Comparison of ENCODE assay signal across 22 cellular contexts in genomic region chr1:6450943-6451373, GRCh38. TPM values are rescaled to one million over a fixed set of nuclear protein-coding genes. Genes with fewer than 3 reads are reported as not detected.
DNase-seq lines count a peak whose midpoint lies in the region; ATAC-seq, FAIRE-seq and TF ChIP-seq lines count a peak whose summit lies in the region.
"Had no signal": no experiment of that assay in that cellular context is flagged by ENCODE, and none has a peak within 500 bp of the region (broad histone marks: within the 10 kb centered on the region; RNA-seq: fewer than 3 reads in every experiment).

No MANE protein-coding gene starts in this region.

- no peaks in the 10 kb centered on the region for H3K79me1 ChIP-seq in H1 (ENCODE audit: low read depth, low read length)

- no peak overlapping the region for H2BK20ac ChIP-seq in H1 (ENCODE audit: low read length)

- no peak overlapping the region for H2AFZ ChIP-seq in H1 (ENCODE audit: low read length)

- 88% methylated on average over 3 of the region's 6 CpGs; no CpG with 5 or more reads in 1 of the 2 experiments for WGBS in H1 (ENCODE audit: extremely low coverage in 1 of 2, insufficient coverage in 1 of 2, insufficient read length in 1 of 2, insufficient replicate concordance in 2 of 2, low coverage in 1 of 2, low lambda C conversion rate in 2 of 2, missing lambda C conversion rate in 1 of 2), 2 experiments
- 37 to 55% (median 41%) methylated on average over 4 to 6 of the region's 6 CpGs for WGBS in stomach, 5 donors

- POLR2A ChIA-PET in H1 (lab: Charles Lee; ENCODE audit: partially characterized antibody): interaction anchor here (3.3 to 12.2 kb wide), 2 partner anchors 12 to 20 kb away, joined by 13 to 123 read pairs; partner anchors contain the start of gene TNFRSF25

- intact Hi-C loops in stomach (cut with DNase I; ENCODE audit: low total_unique reads): no loop called here

- no peak overlapping the region for H3K56ac ChIP-seq in H1 (replicated peaks; ENCODE audit: insufficient read length, low read depth, low read length)

- no peak overlapping the region for H3K14ac ChIP-seq in H1 (ENCODE audit: insufficient read length)

- H2BK5ac ChIP-seq in H1 (ENCODE audit: low read depth, low read length): no peak overlapping the region

- H4K20me1 ChIP-seq in H1 (replicated peaks in 1 of 2; ENCODE audit: control insufficient read depth in 1 of 2, insufficient read depth in 2 of 2, low read length in 2 of 2): no peaks in the 10 kb centered on the region

- H3K9me3 Mint-ChIP-seq in activated naive CD8-positive, alpha-beta T cell treated with anti-CD3 and anti-CD28 coated beads, Interleukin-2, amount 50 U/mL, for 24 hours: no peaks in the 10 kb centered on the region
- H3K9me3 Mint-ChIP-seq: CD8-positive, alpha-beta memory T cell had no signal

- CTCF ChIA-PET in H1 (lab: Charles Lee; ENCODE audit: partially characterized antibody): interaction anchor here (1.5 to 16.7 kb wide), 9 partner anchors 12 to 212 kb away, joined by 3 to 168 read pairs (median 13); partner anchors contain the start of genes PLEKHG5 and TNFRSF25

- TF ChIP-seq EP300 in H1 (IDR thresholded peaks at IDR 0.05; ENCODE audit: borderline replicate concordance in 1 of 2, low read depth in 2 of 2, low read length in 2 of 2) (no peak), stomach (IDR thresholded peaks at IDR 0.05) (no peak)

- H2BK15ac ChIP-seq in H1 (ENCODE audit: low read length): 0 out of 2 replicates have a peak overlapping the region, but pooled peaks have one; percentile 8

- no peaks in the 10 kb centered on the region for H3K36me3 Mint-ChIP-seq in activated naive CD8-positive, alpha-beta T cell treated with anti-CD3 and anti-CD28 coated beads, Interleukin-2, amount 50 U/mL, for 24 hours (ENCODE audit: low read depth)
- H3K36me3 Mint-ChIP-seq: CD8-positive, alpha-beta memory T cell had no signal

- peaks cover 5 to 35% (median 22%) of the 10 kb centered on the region in 4 experiments; a peak in 6 of 7 replicates for H3K27me3 ChIP-seq in H1 (replicated peaks in 1 of 4; ENCODE audit: control insufficient read depth in 3 of 4, extremely low read depth in 1 of 4, insufficient read depth in 3 of 4, low read length in 3 of 4)
- peaks cover 67% of the 10 kb centered on the region for H3K27me3 ChIP-seq in mucosa of stomach (ENCODE audit: control insufficient read depth, insufficient read depth, low read length)
- peaks cover 30 to 100% (median 82%) of the 10 kb centered on the region in 3 donors for H3K27me3 ChIP-seq in stomach

- H3K4me2 ChIP-seq in H1 (ENCODE audit: insufficient read depth in 1 of 2, low read depth in 2 of 2, low read length in 2 of 2): no peak overlapping the region

- no peak for TF ChIP-seq RAD21 in H1 (IDR thresholded peaks at IDR 0.05 in 1 of 2, conservative IDR thresholded peaks at IDR 0.05 in 1 of 2; ENCODE audit: low read depth in 2 of 2, low read length in 2 of 2)

- no peak overlapping the region for H2AK5ac ChIP-seq in H1 (ENCODE audit: low read depth, low read length)

- no peak overlapping the region for H3K4me3 ChIP-seq in H1 (ENCODE audit: extremely low read depth in 1 of 4, insufficient read depth in 2 of 4, low read depth in 3 of 4, low read length in 4 of 4)
- no peak overlapping the region for H3K4me3 ChIP-seq in mucosa of stomach (ENCODE audit: low read length)
- H3K4me3 ChIP-seq in stomach: no peak overlapping the region

- H2BK120ac ChIP-seq in H1 (replicated peaks; ENCODE audit: low read depth, low read length): no peak overlapping the region

- H3K9ac ChIP-seq in H1 (replicated peaks in 1 of 4; ENCODE audit: extremely low read depth in 1 of 4, low read depth in 3 of 4, low read length in 3 of 4) (no peak overlapping the region), mucosa of stomach (ENCODE audit: low read length) (peak overlapping the region; percentile 8)

- ATAC-seq in activated naive CD8-positive, alpha-beta T cell treated with anti-CD3 and anti-CD28 coated beads, Interleukin-2, amount 50 U/mL, for 24 hours: no peak

- no peak for FAIRE-seq in H1 (lab: Jason Lieb, UNC)
- FAIRE-seq: GM12892, H54 had no signal

- TF ChIP-seq CTCF in H1 (IDR thresholded peaks at IDR 0.05; ENCODE audit: control extremely low read depth in 1 of 3, insufficient read depth in 1 of 3, low read depth in 1 of 3, low read length in 3 of 3) (no peak), stomach (IDR thresholded peaks at IDR 0.05) (no peak)

- DNase-seq in DMS53 (lab: John Stamatoyannopoulos, UW) (peak; percentile 33), DMS53 treated with DMSO at 0.1 percent for 48 hours (lab: John Stamatoyannopoulos, UW; ENCODE audit: unreplicated experiment) (no peak), H1 (ENCODE audit: low read depth in 1 of 2, low spot score in 2 of 2) (no peak), stomach (peak; percentile 57), HCEC 1CT (no peak), RPMI8226 (no peak)
- DNase-seq in activated naive CD8-positive, alpha-beta T cell treated with anti-CD3 and anti-CD28 coated beads, Interleukin-2, amount 50 U/mL, for 24 hours: no peak
- DNase-seq: CD8-positive, alpha-beta memory T cell; NCI-H1105 treated with DMSO at 0.1 percent for 48 hours; NCI-H187; NCI-H226; NK-92 treated with Interleukin-12 subunit alpha and Interleukin-12 subunit beta, amount 100 ng/mL, for 24 hours; OCI-M1 had no signal

- no peak overlapping the region for H3K18ac ChIP-seq in H1 (ENCODE audit: extremely low read depth, low read length)

- no peak overlapping the region for H3K4ac ChIP-seq in H1 (replicated peaks; ENCODE audit: insufficient read length, low read depth, low read length)

- no peak for TF ChIP-seq POLR2A in H1 (IDR thresholded peaks at IDR 0.05; ENCODE audit: control extremely low read depth in 1 of 2, low read depth in 2 of 2, low read length in 2 of 2)
- no peak for TF ChIP-seq POLR2A in stomach (IDR thresholded peaks at IDR 0.05)

- H3K9me3 ChIP-seq in H1 (ENCODE audit: insufficient read depth in 2 of 2, low read depth in 1 of 2, low read length in 1 of 2): no peaks in the 10 kb centered on the region; a peak in 1 of 4 replicates
- H3K9me3 ChIP-seq in mucosa of stomach (ENCODE audit: control insufficient read depth, low read length): no peaks in the 10 kb centered on the region
- H3K9me3 ChIP-seq in stomach: no peaks in the 10 kb centered on the region

- H3K27me3 Mint-ChIP-seq in activated naive CD8-positive, alpha-beta T cell treated with anti-CD3 and anti-CD28 coated beads, Interleukin-2, amount 50 U/mL, for 24 hours: peaks cover 53% of the 10 kb centered on the region

- H2BK12ac ChIP-seq in H1 (ENCODE audit: low read depth, low read length): 0 out of 2 replicates have a peak overlapping the region, but pooled peaks have one; percentile 17

- H3K4me1 Mint-ChIP-seq in activated naive CD8-positive, alpha-beta T cell treated with anti-CD3 and anti-CD28 coated beads, Interleukin-2, amount 50 U/mL, for 24 hours: peaks cover 19% of the 10 kb centered on the region

- no peak overlapping the region for H3K4me3 Mint-ChIP-seq in activated naive CD8-positive, alpha-beta T cell treated with anti-CD3 and anti-CD28 coated beads, Interleukin-2, amount 50 U/mL, for 24 hours

- H3K23me2 ChIP-seq in H1 (ENCODE audit: low read depth, low read length): peaks cover 13% of the 10 kb centered on the region; the same call in 1 of the 2 replicates

- H4K91ac ChIP-seq in H1 (replicated peaks; ENCODE audit: insufficient read length, low read length): no peak overlapping the region

- H3K4me1 ChIP-seq in H1 (replicated peaks in 1 of 4; ENCODE audit: control insufficient read depth in 3 of 4, insufficient read depth in 4 of 4, low read length in 3 of 4) (peaks cover 0 to 26% (median 18%) of the 10 kb centered on the region in 4 experiments; a peak in 6 of 7 replicates), mucosa of stomach (ENCODE audit: control insufficient read depth, insufficient read depth, low read length) (peaks cover 36% of the 10 kb centered on the region), stomach (peaks cover 32 to 65% (median 48%) of the 10 kb centered on the region in 4 donors)

- H3K36me3 ChIP-seq in H1 (ENCODE audit: control insufficient read depth in 2 of 4, insufficient read depth in 4 of 4, low read length in 3 of 4): no peaks in the 10 kb centered on the region; a peak in 1 of 8 replicates
- no peaks in the 10 kb centered on the region for H3K36me3 ChIP-seq in mucosa of stomach (ENCODE audit: control insufficient read depth, insufficient read depth, low read length)
- H3K36me3 ChIP-seq in stomach: no peaks in the 10 kb centered on the region

- H3K27ac ChIP-seq in H1 (ENCODE audit: low read depth, low read length) (no peak overlapping the region), stomach (no peak overlapping the region)
- H3K27ac ChIP-seq: 22Rv1, RWPE1 had no signal

- peak overlapping the region; percentile 3; the same call in 1 of the 2 replicates for H4K8ac ChIP-seq in H1 (ENCODE audit: extremely low read depth, insufficient read depth, low read length)

- no peak overlapping the region for H3K27ac Mint-ChIP-seq in activated naive CD8-positive, alpha-beta T cell treated with anti-CD3 and anti-CD28 coated beads, Interleukin-2, amount 50 U/mL, for 24 hours

- no peak overlapping the region for H4K5ac ChIP-seq in H1 (ENCODE audit: insufficient read length, low read depth, low read length)

- no peak overlapping the region for H3K23ac ChIP-seq in H1 (ENCODE audit: insufficient read length)

- no peaks in the 10 kb centered on the region for H3K79me2 ChIP-seq in H1 (ENCODE audit: control insufficient read depth in 1 of 2, insufficient read depth in 2 of 2, low read length in 2 of 2)

RNA-seq across cellular contexts. Expression of gene TNFRSF25, which starts 15.0 kb away (rescaled TPM):
- total RNA-seq in H1 (2021; fragmentation: NEBNext Ultra II Directional; extraction: Animal tissue kit (Norgen Biotek cat#: 25700)): 9.3 and 10.7 TPM in 2 replicates
- 19.5 and 26.1 TPM in 2 replicates for polyA plus RNA-seq in H1 (2011; rRNA removed)
- 20.6 TPM for polyA plus RNA-seq in H1 (2011; cell fraction: cytosol; rRNA removed)
- polyA plus RNA-seq in H1 (2011; cell fraction: nucleus; rRNA removed): 116 TPM
- polyA plus RNA-seq in H1 (2012, experiment 1 of 2): 7.8 to 20.0 TPM (median 18.8 TPM) in 4 replicates
- 8.1 TPM for polyA plus RNA-seq in H1 (2012, experiment 2 of 2)
- polyA plus RNA-seq in H1 (2013, experiment 1 of 2): 11.1 TPM
- 9.8 TPM for polyA plus RNA-seq in H1 (2013, experiment 2 of 2)
- polyA minus RNA-seq in H1 (2011; rRNA and poly(A)+ RNA removed): 3.1 and 3.9 TPM in 2 replicates
- 4.1 TPM for polyA minus RNA-seq in H1 (2011; cell fraction: cytosol; rRNA and poly(A)+ RNA removed)
- polyA minus RNA-seq in H1 (2011; cell fraction: nucleus; rRNA and poly(A)+ RNA removed): 9.6 TPM
- 100 to 1,000 TPM in 1 of 5 donors, 10 to 100 TPM in 2, 1 to 10 TPM in 2; 6.1 to 215 (median 21.4) TPM for total RNA-seq in stomach
- polyA plus RNA-seq in stomach: 10 to 100 TPM in 1 of 3 donors, 1 to 10 TPM in 2; 2.7 to 41.6 (median 2.9) TPM

RNA-seq across cellular contexts. Expression of gene ESPN, which starts 26.4 kb away (rescaled TPM):
- 14.8 and 16.3 TPM in 2 replicates for total RNA-seq in H1 (2021; fragmentation: NEBNext Ultra II Directional; extraction: Animal tissue kit (Norgen Biotek cat#: 25700))
- polyA plus RNA-seq in H1 (2011; rRNA removed): 5.2 and 13.4 TPM in 2 replicates
- polyA plus RNA-seq in H1 (2011; cell fraction: cytosol; rRNA removed): 9.6 TPM
- polyA plus RNA-seq in H1 (2011; cell fraction: nucleus; rRNA removed): 22.5 TPM
- polyA plus RNA-seq in H1 (2012, experiment 1 of 2): 6.8 to 15.9 TPM (median 13.7 TPM) in 4 replicates
- polyA plus RNA-seq in H1 (2012, experiment 2 of 2): 10.4 TPM
- 14.0 TPM for polyA plus RNA-seq in H1 (2013, experiment 1 of 2)
- polyA plus RNA-seq in H1 (2013, experiment 2 of 2): 14.1 TPM
- 2.7 and 2.8 TPM in 2 replicates for polyA minus RNA-seq in H1 (2011; rRNA and poly(A)+ RNA removed)
- polyA minus RNA-seq in H1 (2011; cell fraction: cytosol; rRNA and poly(A)+ RNA removed): 11.9 TPM
- 8.3 TPM for polyA minus RNA-seq in H1 (2011; cell fraction: nucleus; rRNA and poly(A)+ RNA removed)
- 10 to 100 TPM in 1 of 5 donors, 1 to 10 TPM in 2, not detected in 2; 1.8 to 68.4 (median 4.9) TPM for total RNA-seq in stomach
- polyA plus RNA-seq in stomach: 10 to 100 TPM in 1 of 3 donors, 1 to 10 TPM in 2; 1.5 to 18.0 (median 4.7) TPM
- total RNA-seq: Daoy, HT1080 had no signal
- polyA plus RNA-seq: AG04450, BJ had no signal

RNA-seq across cellular contexts. Expression of gene HES2, which starts 31.2 kb away (rescaled TPM):
- 0.15 and 0.36 TPM in 2 replicates for total RNA-seq in H1 (2021; fragmentation: NEBNext Ultra II Directional; extraction: Animal tissue kit (Norgen Biotek cat#: 25700))
- polyA plus RNA-seq in H1 (2011; rRNA removed): 0.53 and 0.86 TPM in 2 replicates
- polyA plus RNA-seq in H1 (2011; cell fraction: cytosol; rRNA removed): 0.78 TPM
- 1.2 TPM for polyA plus RNA-seq in H1 (2011; cell fraction: nucleus; rRNA removed)
- polyA plus RNA-seq in H1 (2012, experiment 1 of 2): 0.29 to 0.70 TPM (median 0.55 TPM) in 4 replicates
- 0.18 TPM for polyA plus RNA-seq in H1 (2012, experiment 2 of 2)
- polyA plus RNA-seq in H1 (2013, experiment 1 of 2): 0.93 TPM
- polyA plus RNA-seq in H1 (2013, experiment 2 of 2): 1.2 TPM
- 0.41 and 1.3 TPM in 2 replicates for polyA minus RNA-seq in H1 (2011; rRNA and poly(A)+ RNA removed)
- not detected for polyA minus RNA-seq in H1 (2011; cell fraction: cytosol; rRNA and poly(A)+ RNA removed)
- 0.70 TPM for polyA minus RNA-seq in H1 (2011; cell fraction: nucleus; rRNA and poly(A)+ RNA removed)
- 100 to 1,000 TPM in 1 of 5 donors, not detected in 4; 231 TPM for total RNA-seq in stomach
- 10 to 100 TPM in 1 of 3 donors, not detected in 2; 18.4 TPM for polyA plus RNA-seq in stomach
- total RNA-seq: Daoy had no signal
- polyA plus RNA-seq: AG04450; BJ; CD8-positive, alpha-beta memory T cell had no signal

RNA-seq across cellular contexts. Expression of gene PLEKHG5, which starts 40.5 kb away (rescaled TPM):
- total RNA-seq in H1 (2021; fragmentation: NEBNext Ultra II Directional; extraction: Animal tissue kit (Norgen Biotek cat#: 25700)): 12.5 and 13.8 TPM in 2 replicates
- polyA plus RNA-seq in H1 (2011; rRNA removed) (10.4 and 16.8 TPM in 2 replicates), stomach (1 to 10 TPM; 1.4 to 7.2 (median 1.8) TPM)
- 12.2 TPM for polyA plus RNA-seq in H1 (2011; cell fraction: cytosol; rRNA removed)
- 72.0 TPM for polyA plus RNA-seq in H1 (2011; cell fraction: nucleus; rRNA removed)
- 8.2 to 19.5 TPM (median 15.5 TPM) in 4 replicates for polyA plus RNA-seq in H1 (2012, experiment 1 of 2)
- polyA plus RNA-seq in H1 (2012, experiment 2 of 2): 7.7 TPM
- 12.4 TPM for polyA plus RNA-seq in H1 (2013, experiment 1 of 2)
- 11.4 TPM for polyA plus RNA-seq in H1 (2013, experiment 2 of 2)
- polyA minus RNA-seq in H1 (2011; rRNA and poly(A)+ RNA removed): 4.7 TPM in 2 replicates
- polyA minus RNA-seq in H1 (2011; cell fraction: cytosol; rRNA and poly(A)+ RNA removed): 6.5 TPM
- 14.6 TPM for polyA minus RNA-seq in H1 (2011; cell fraction: nucleus; rRNA and poly(A)+ RNA removed)
- 10 to 100 TPM in 2 of 5 donors, 1 to 10 TPM in 3; 4.9 to 58.8 (median 9.8) TPM for total RNA-seq in stomach

RNA-seq across cellular contexts. Expression of gene ACOT7, which starts 57.4 kb away (rescaled TPM):
- total RNA-seq in H1 (2021; fragmentation: NEBNext Ultra II Directional; extraction: Animal tissue kit (Norgen Biotek cat#: 25700)): 150 and 151 TPM in 2 replicates
- polyA plus RNA-seq in H1 (2011; rRNA removed) (214 and 263 TPM in 2 replicates), stomach (10 to 100 TPM; 17.7 to 26.3 (median 19.4) TPM)
- 194 TPM for polyA plus RNA-seq in H1 (2011; cell fraction: cytosol; rRNA removed)
- polyA plus RNA-seq in H1 (2011; cell fraction: nucleus; rRNA removed): 168 TPM
- polyA plus RNA-seq in H1 (2012, experiment 1 of 2): 126 to 192 TPM (median 179 TPM) in 4 replicates
- polyA plus RNA-seq in H1 (2012, experiment 2 of 2): 213 TPM
- polyA plus RNA-seq in H1 (2013, experiment 1 of 2): 128 TPM
- 131 TPM for polyA plus RNA-seq in H1 (2013, experiment 2 of 2)
- 103 and 119 TPM in 2 replicates for polyA minus RNA-seq in H1 (2011; rRNA and poly(A)+ RNA removed)
- polyA minus RNA-seq in H1 (2011; cell fraction: cytosol; rRNA and poly(A)+ RNA removed): 58.6 TPM
- polyA minus RNA-seq in H1 (2011; cell fraction: nucleus; rRNA and poly(A)+ RNA removed): 43.6 TPM
- total RNA-seq in stomach: 10 to 100 TPM in 3 of 5 donors, 1 to 10 TPM in 1, not detected in 1; 9.4 to 69.8 (median 22.6) TPM

Comparison
In these comparisons a context has a peak if more than half of its experiments do, and no peak if none do; other contexts are left out.
1. DNase-seq: peak in DMS53 (single experiment) and stomach (single experiment); none in DMS53 treated with DMSO at 0.1 percent for 48 hours (single experiment), H1 (0 of 2), HCEC 1CT (single experiment), activated naive CD8-positive, alpha-beta T cell treated with anti-CD3 and anti-CD28 coated beads, Interleukin-2, amount 50 U/mL, for 24 hours (single experiment) and RPMI8226 (single experiment).